In the genomic region with DNA sequence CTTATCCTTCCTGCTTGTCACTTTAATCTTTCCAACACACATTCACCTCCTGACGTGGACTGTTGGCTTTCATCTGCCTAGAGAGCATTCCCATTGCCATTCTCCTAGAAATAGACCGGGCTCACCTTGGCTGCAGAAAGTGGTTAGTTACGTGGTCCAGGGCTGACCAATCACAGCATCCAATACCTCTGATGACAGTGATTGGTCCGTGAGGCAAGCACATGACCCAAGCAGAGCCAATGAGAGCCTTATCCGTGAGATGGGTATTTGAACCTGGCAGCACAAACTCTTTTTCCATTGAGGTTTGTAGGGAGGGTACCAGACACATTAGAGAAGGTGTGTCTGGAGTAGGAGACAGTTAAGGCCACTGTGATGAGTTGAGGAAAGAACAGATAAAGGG, we compare ENCODE assay signal across 14 cellular contexts.
DNase-seq lines count a peak whose midpoint lies in the region; ATAC-seq, FAIRE-seq and TF ChIP-seq lines count a peak whose summit lies in the region.
"Had no signal": no experiment of that assay in that cellular context is flagged by ENCODE, and none has a peak within 500 bp of the region (broad histone marks: within the 10 kb centered on the region; RNA-seq: fewer than 3 reads in every experiment).

No MANE protein-coding gene starts in this region.

- H3K36me3 ChIP-seq in GM23338 (ENCODE audit: insufficient read depth): no peaks in the 10 kb centered on the region
- no peaks in the 10 kb centered on the region for H3K36me3 ChIP-seq in H1 (ENCODE audit: control insufficient read depth in 2 of 4, insufficient read depth in 4 of 4, low read length in 3 of 4)

- 91% methylated on average over 5 of the region's 5 CpGs; no CpG with 5 or more reads in 1 of the 2 experiments for WGBS in H1 (ENCODE audit: extremely low coverage in 1 of 2, insufficient coverage in 1 of 2, insufficient read length in 1 of 2, insufficient replicate concordance in 2 of 2, low coverage in 1 of 2, low lambda C conversion rate in 2 of 2, missing lambda C conversion rate in 1 of 2), 2 experiments

- TF ChIP-seq EP300 in H1 (IDR thresholded peaks at IDR 0.05; ENCODE audit: borderline replicate concordance in 1 of 2, low read depth in 2 of 2, low read length in 2 of 2): no peak

- H3K4me3 ChIP-seq in GM23338 (no peak overlapping the region), H1 (ENCODE audit: extremely low read depth in 1 of 4, insufficient read depth in 2 of 4, low read depth in 3 of 4, low read length in 4 of 4) (no peak overlapping the region)
- H3K4me3 ChIP-seq: GM23248 had no signal

- no peak overlapping the region for H4K5ac ChIP-seq in H1 (ENCODE audit: insufficient read length, low read depth, low read length)

- no peaks in the 10 kb centered on the region for H3K23me2 ChIP-seq in H1 (ENCODE audit: low read depth, low read length)

- no peak overlapping the region for H3K14ac ChIP-seq in H1 (ENCODE audit: insufficient read length)

- no peak overlapping the region for H4K8ac ChIP-seq in H1 (ENCODE audit: extremely low read depth, insufficient read depth, low read length)

- H2BK20ac ChIP-seq in H1 (ENCODE audit: low read length): no peak overlapping the region

- TF ChIP-seq POLR2A in H1 (IDR thresholded peaks at IDR 0.05; ENCODE audit: control extremely low read depth in 1 of 2, low read depth in 2 of 2, low read length in 2 of 2): no peak

- H3K56ac ChIP-seq in H1 (replicated peaks; ENCODE audit: insufficient read length, low read depth, low read length): no peak overlapping the region

- peaks cover 12% of the 10 kb centered on the region; the same call in 1 of the 2 replicates for H3K4me1 ChIP-seq in GM23338 (ENCODE audit: insufficient read depth)
- peaks cover 0 to 6% (median 4%) of the 10 kb centered on the region in 4 experiments; a peak in 3 of 7 replicates for H3K4me1 ChIP-seq in H1 (replicated peaks in 1 of 4; ENCODE audit: control insufficient read depth in 3 of 4, insufficient read depth in 4 of 4, low read length in 3 of 4)

- H3K27ac ChIP-seq in GM23338 (ENCODE audit: low read depth): no peak overlapping the region
- no peak overlapping the region for H3K27ac ChIP-seq in H1 (ENCODE audit: low read depth, low read length)
- H3K27ac ChIP-seq: GM23248, HL-60, KMS-11 had no signal

- H3K4me2 ChIP-seq in GM23338 (no peak overlapping the region), H1 (ENCODE audit: insufficient read depth in 1 of 2, low read depth in 2 of 2, low read length in 2 of 2) (no peak overlapping the region)
- H3K4me2 ChIP-seq: KMS-11 had no signal

- ATAC-seq in GM23338 (no peak), HG02840 (IDR thresholded peaks at IDR 0.05; ENCODE audit: low FRiP score, unreplicated experiment) (no peak)

- H2AK5ac ChIP-seq in H1 (ENCODE audit: low read depth, low read length): no peak overlapping the region

- intact Hi-C loops in posterior cingulate gyrus (cut with DNase I): no loop called here

- DNase-seq in GM23338 (ENCODE audit: low spot score) (peak; percentile 24), NAMALWA (ENCODE audit: low spot score) (peak; percentile 12), H1 (ENCODE audit: low read depth in 1 of 2, low spot score in 2 of 2) (no peak), progenitor cell of endocrine pancreas (ENCODE audit: low spot score, unreplicated experiment) (no peak), posterior cingulate gyrus (no peak), COR-L47 (lab: John Stamatoyannopoulos, UW) (no peak)
- no peak for DNase-seq in activated CD4-positive, alpha-beta memory T cell treated with anti-CD3 and anti-CD28 coated beads, Interleukin-2, amount 10 ng/mL, durations not matched to agents 7 days and 5 days
- DNase-seq: CD8-positive, alpha-beta memory T cell; GM23248; H9 had no signal

- no peaks in the 10 kb centered on the region for H3K27me3 ChIP-seq in GM23338 (ENCODE audit: insufficient read depth)
- no peaks in the 10 kb centered on the region; a peak in 1 of 7 replicates for H3K27me3 ChIP-seq in H1 (replicated peaks in 1 of 4; ENCODE audit: control insufficient read depth in 3 of 4, extremely low read depth in 1 of 4, insufficient read depth in 3 of 4, low read length in 3 of 4)

- H3K27me3 Mint-ChIP-seq in GM23338 (ENCODE audit: insufficient read depth, low read depth, poor library complexity): peaks cover 2% of the 10 kb centered on the region
- no peaks in the 10 kb centered on the region for H3K27me3 Mint-ChIP-seq in progenitor cell of endocrine pancreas
- H3K27me3 Mint-ChIP-seq in activated CD4-positive, alpha-beta memory T cell treated with anti-CD3 and anti-CD28 coated beads, Interleukin-2, amount 10 ng/mL, durations not matched to agents 7 days and 5 days: no peaks in the 10 kb centered on the region
- H3K27me3 Mint-ChIP-seq: CD8-positive, alpha-beta memory T cell had no signal

- H3K9me2 ChIP-seq in GM23338 (ENCODE audit: insufficient read depth): no peaks in the 10 kb centered on the region

- H4K20me1 ChIP-seq in GM23338 (replicated peaks; ENCODE audit: insufficient read depth) (no peaks in the 10 kb centered on the region), H1 (replicated peaks in 1 of 2; ENCODE audit: control insufficient read depth in 1 of 2, insufficient read depth in 2 of 2, low read length in 2 of 2) (no peaks in the 10 kb centered on the region)

- no peaks in the 10 kb centered on the region for H3K79me2 ChIP-seq in GM23338 (replicated peaks; ENCODE audit: insufficient read depth)
- H3K79me2 ChIP-seq in H1 (ENCODE audit: control insufficient read depth in 1 of 2, insufficient read depth in 2 of 2, low read length in 2 of 2): no peaks in the 10 kb centered on the region

- no peaks in the 10 kb centered on the region for H3K9me3 Mint-ChIP-seq in GM23338
- H3K9me3 Mint-ChIP-seq in progenitor cell of endocrine pancreas (ENCODE audit: low read depth): peaks cover 3% of the 10 kb centered on the region
- H3K9me3 Mint-ChIP-seq in activated CD4-positive, alpha-beta memory T cell treated with anti-CD3 and anti-CD28 coated beads, Interleukin-2, amount 10 ng/mL, durations not matched to agents 7 days and 5 days: no peaks in the 10 kb centered on the region
- H3K9me3 Mint-ChIP-seq: CD8-positive, alpha-beta memory T cell; H9 had no signal

- peaks cover 19% of the 10 kb centered on the region for H3K4me1 Mint-ChIP-seq in GM23338
- H3K4me1 Mint-ChIP-seq in progenitor cell of endocrine pancreas (ENCODE audit: low read depth): peaks cover 4% of the 10 kb centered on the region
- no peaks in the 10 kb centered on the region for H3K4me1 Mint-ChIP-seq in activated CD4-positive, alpha-beta memory T cell treated with anti-CD3 and anti-CD28 coated beads, Interleukin-2, amount 10 ng/mL, durations not matched to agents 7 days and 5 days
- H3K4me1 Mint-ChIP-seq: CD14-positive monocyte had no signal

- H2BK120ac ChIP-seq in H1 (replicated peaks; ENCODE audit: low read depth, low read length): no peak overlapping the region

- H3K27ac Mint-ChIP-seq in GM23338: no peak overlapping the region
- H3K27ac Mint-ChIP-seq in progenitor cell of endocrine pancreas: peak overlapping the region; percentile 34
- no peak overlapping the region for H3K27ac Mint-ChIP-seq in activated CD4-positive, alpha-beta memory T cell treated with anti-CD3 and anti-CD28 coated beads, Interleukin-2, amount 10 ng/mL, durations not matched to agents 7 days and 5 days
- H3K27ac Mint-ChIP-seq: CD8-positive, alpha-beta memory T cell; H9 had no signal

- no peak for TF ChIP-seq RAD21 in H1 (IDR thresholded peaks at IDR 0.05 in 1 of 2, conservative IDR thresholded peaks at IDR 0.05 in 1 of 2; ENCODE audit: low read depth in 2 of 2, low read length in 2 of 2)

- no peaks in the 10 kb centered on the region for H3K79me1 ChIP-seq in H1 (ENCODE audit: low read depth, low read length)

- no peaks in the 10 kb centered on the region for H3F3A ChIP-seq in GM23338 (replicated peaks; ENCODE audit: low read depth)

- no peak overlapping the region for H2BK5ac ChIP-seq in H1 (ENCODE audit: low read depth, low read length)

- H2AFZ ChIP-seq in GM23338 (no peak overlapping the region), H1 (ENCODE audit: low read length) (no peak overlapping the region)
- H2AFZ ChIP-seq: GM23248 had no signal

- H3K9ac ChIP-seq in H1 (replicated peaks in 1 of 4; ENCODE audit: extremely low read depth in 1 of 4, low read depth in 3 of 4, low read length in 3 of 4): no peak overlapping the region
- H3K9ac ChIP-seq: GM23248, KMS-11 had no signal

- no peak overlapping the region for H4K91ac ChIP-seq in H1 (replicated peaks; ENCODE audit: insufficient read length, low read length)

- H3K4me3 Mint-ChIP-seq in GM23338: no peak overlapping the region
- no peak overlapping the region for H3K4me3 Mint-ChIP-seq in progenitor cell of endocrine pancreas (ENCODE audit: low read depth)
- H3K4me3 Mint-ChIP-seq in activated CD4-positive, alpha-beta memory T cell treated with anti-CD3 and anti-CD28 coated beads, Interleukin-2, amount 10 ng/mL, durations not matched to agents 7 days and 5 days: no peak overlapping the region
- H3K4me3 Mint-ChIP-seq: CD14-positive monocyte; CD8-positive, alpha-beta memory T cell; H9 had no signal

- H3K9me3 ChIP-seq in H1 (ENCODE audit: insufficient read depth in 2 of 2, low read depth in 1 of 2, low read length in 1 of 2): no peaks in the 10 kb centered on the region

- no peak overlapping the region for H3K4ac ChIP-seq in H1 (replicated peaks; ENCODE audit: insufficient read length, low read depth, low read length)

- FAIRE-seq in H1 (lab: Jason Lieb, UNC): peak; percentile 36

- H3K36me3 Mint-ChIP-seq in GM23338 (ENCODE audit: low read depth) (no peaks in the 10 kb centered on the region; the same call in 2 of the 3 replicates), progenitor cell of endocrine pancreas (ENCODE audit: insufficient read depth) (peaks cover 2% of the 10 kb centered on the region)
- H3K36me3 Mint-ChIP-seq in activated CD4-positive, alpha-beta memory T cell treated with anti-CD3 and anti-CD28 coated beads, Interleukin-2, amount 10 ng/mL, durations not matched to agents 7 days and 5 days (ENCODE audit: low read depth): no peaks in the 10 kb centered on the region

- POLR2A ChIA-PET in H1 (lab: Charles Lee; ENCODE audit: partially characterized antibody): no interaction called here
- POLR2A ChIA-PET in activated CD4-positive, alpha-beta memory T cell treated with anti-CD3 and anti-CD28 coated beads, Interleukin-2, amount 10 ng/mL, durations not matched to agents 7 days and 5 days (lab: Charles Lee): no interaction called here

- H2BK12ac ChIP-seq in H1 (ENCODE audit: low read depth, low read length): peak overlapping the region; percentile 20; the same call in 1 of the 2 replicates

- no peak overlapping the region for H3K18ac ChIP-seq in H1 (ENCODE audit: extremely low read depth, low read length)

- H2BK15ac ChIP-seq in H1 (ENCODE audit: low read length): no peak overlapping the region

- CTCF ChIA-PET in H1 (lab: Charles Lee; ENCODE audit: partially characterized antibody): no interaction called here
- CTCF ChIA-PET in activated CD4-positive, alpha-beta memory T cell treated with anti-CD3 and anti-CD28 coated beads, Interleukin-2, amount 10 ng/mL, durations not matched to agents 7 days and 5 days (lab: Charles Lee): no interaction called here

- TF ChIP-seq CTCF in GM23338 (conservative IDR thresholded peaks at IDR 0.05; ENCODE audit: low read depth in 2 of 2): no peak
- TF ChIP-seq CTCF in H1 (IDR thresholded peaks at IDR 0.05; ENCODE audit: control extremely low read depth in 1 of 3, insufficient read depth in 1 of 3, low read depth in 1 of 3, low read length in 3 of 3): no peak
- TF ChIP-seq CTCF in progenitor cell of endocrine pancreas (IDR thresholded peaks at IDR 0.05; ENCODE audit: unreplicated experiment): no peak

- H3K23ac ChIP-seq in H1 (ENCODE audit: insufficient read length): no peak overlapping the region

Comparison
In these comparisons a context has a peak if more than half of its experiments do, and no peak if none do; other contexts are left out.
1. DNase-seq: peak in GM23338 (single experiment) and NAMALWA (single experiment); none in H1 (0 of 2), progenitor cell of endocrine pancreas (single experiment), posterior cingulate gyrus (0 of 10), activated CD4-positive, alpha-beta memory T cell treated with anti-CD3 and anti-CD28 coated beads, Interleukin-2, amount 10 ng/mL, durations not matched to agents 7 days and 5 days (single experiment) and COR-L47 (single experiment).